ENCODE assay signal across 9 cellular contexts in the genomic region with DNA sequence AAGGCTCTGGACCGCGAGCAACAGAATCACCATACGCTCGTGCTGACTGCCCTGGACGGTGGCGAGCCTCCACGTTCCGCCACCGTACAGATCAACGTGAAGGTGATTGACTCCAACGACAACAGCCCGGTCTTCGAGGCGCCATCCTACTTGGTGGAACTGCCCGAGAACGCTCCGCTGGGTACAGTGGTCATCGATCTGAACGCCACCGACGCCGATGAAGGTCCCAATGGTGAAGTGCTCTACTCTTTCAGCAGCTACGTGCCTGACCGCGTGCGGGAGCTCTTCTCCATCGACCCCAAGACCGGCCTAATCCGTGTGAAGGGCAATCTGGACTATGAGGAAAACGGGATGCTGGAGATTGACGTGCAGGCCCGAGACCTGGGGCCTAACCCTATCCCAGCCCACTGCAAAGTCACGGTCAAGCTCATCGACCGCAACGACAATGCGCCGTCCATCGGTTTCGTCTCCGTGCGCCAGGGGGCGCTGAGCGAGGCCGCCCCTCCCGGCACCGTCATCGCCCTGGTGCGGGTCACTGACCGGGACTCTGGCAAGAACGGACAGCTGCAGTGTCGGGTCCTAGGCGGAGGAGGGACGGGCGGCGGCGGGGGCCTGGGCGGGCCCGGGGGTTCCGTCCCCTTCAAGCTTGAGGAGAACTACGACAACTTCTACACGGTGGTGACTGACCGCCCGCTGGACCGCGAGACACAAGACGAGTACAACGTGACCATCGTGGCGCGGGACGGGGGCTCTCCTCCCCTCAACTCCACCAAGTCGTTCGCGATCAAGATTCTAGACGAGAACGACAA. TPM values are rescaled to one million over a fixed set of nuclear protein-coding genes. Genes with fewer than 3 reads are reported as not detected.
DNase-seq lines count a peak whose midpoint lies in the region; TF ChIP-seq lines count a peak whose summit lies in the region.
"Had no signal": no experiment of that assay in that cellular context is flagged by ENCODE, and none has a peak within 500 bp of the region (broad histone marks: within the 10 kb centered on the region; RNA-seq: fewer than 3 reads in every experiment).

No MANE protein-coding gene starts in this region.

- peak overlapping the region; percentile 52 for H3K27ac Mint-ChIP-seq in endothelial cell (ENCODE audit: unreplicated experiment)

- no peaks in the 10 kb centered on the region for H3K9me3 Mint-ChIP-seq in endothelial cell (ENCODE audit: unreplicated experiment)

- DNase-seq in NCI-H510A treated with DMSO at 0.1 percent for 48 hours (lab: John Stamatoyannopoulos, UW) (peak; percentile 56), NCI-H510A (lab: John Stamatoyannopoulos, UW) (no peak), endothelial cell (ENCODE audit: low spot score) (peak; percentile 80), medulla oblongata (ENCODE audit: extremely low spot score) (peak; percentile 86), kidney glomerular epithelial cell (lab: John Stamatoyannopoulos, UW) (no peak), KBM-7 (no peak), HuH-7 (ENCODE audit: low spot score) (no peak)

- in situ Hi-C loops in KBM-7 (cut with MboI; ENCODE audit: low pct_unique_long_range_greater_than_20kb, low sequenced_read_pairs) = no loop called here

- TF ChIP-seq CTCF in endothelial cell (IDR thresholded peaks at IDR 0.05; ENCODE audit: unreplicated experiment) = peak; percentile 83

- H3K4me1 Mint-ChIP-seq in endothelial cell (ENCODE audit: unreplicated experiment) = peaks cover 40% of the 10 kb centered on the region

- peaks cover 48% of the 10 kb centered on the region for H3K27me3 Mint-ChIP-seq in endothelial cell (ENCODE audit: unreplicated experiment)

- H3K36me3 Mint-ChIP-seq in endothelial cell (ENCODE audit: low read depth, unreplicated experiment) = peaks cover 33% of the 10 kb centered on the region

- H3K27ac ChIP-seq in temporal lobe (ENCODE audit: low read depth, low read length) = peak overlapping the region; percentile 80
- H3K27ac ChIP-seq: 22Rv1 had no signal

- H3K4me3 Mint-ChIP-seq in endothelial cell (ENCODE audit: unreplicated experiment) = peak overlapping the region; percentile 97

RNA-seq across cellular contexts. Expression of gene PCDH17, which starts 1.8 kb away (rescaled TPM):
- total RNA-seq in endothelial cell (ENCODE audit: unreplicated experiment) (40.2 TPM), temporal lobe (84.8 TPM)

Comparison
In these comparisons a context has a peak if more than half of its experiments do, and no peak if none do; other contexts are left out.
1. DNase-seq: peak in NCI-H510A treated with DMSO at 0.1 percent for 48 hours (single experiment), endothelial cell (single experiment) and medulla oblongata (single experiment); none in NCI-H510A (single experiment), kidney glomerular epithelial cell (single experiment), KBM-7 (single experiment) and HuH-7 (single experiment).